27 cellular contexts compared by ENCODE assay signal in genomic region chr6:33367009-33367714, GRCh38.
"Had no signal": no experiment of that assay in that cellular context is flagged by ENCODE, and none has a peak within 500 bp of the region (broad histone marks: within the 10 kb centered on the region; RNA-seq: fewer than 3 reads in every experiment).

No MANE protein-coding gene starts in this region.

- H3K27me3 Mint-ChIP-seq: naive B cell; stimulated activated naive B cell treated with anti-CD40 and anti-IgM and Interleukin-4, amounts not matched to agents 10 μg/mL and 1 μg/mL and 100 μg/mL, for 72 hours; stimulated activated naive CD8-positive, alpha-beta T cell treated with anti-CD3 and anti-CD28 coated beads, Interleukin-15, Interleukin-2, amounts not matched to agents 100 ng/mL and 50 ng/mL, for 24 hours had no signal

- H3K4me3 Mint-ChIP-seq: mesothelial cell of epicardium; naive B cell; nephron; stimulated activated naive B cell treated with anti-CD40 and anti-IgM and Interleukin-4, amounts not matched to agents 10 μg/mL and 1 μg/mL and 100 μg/mL, for 72 hours; stimulated activated naive CD8-positive, alpha-beta T cell treated with anti-CD3 and anti-CD28 coated beads, Interleukin-15, Interleukin-2, amounts not matched to agents 100 ng/mL and 50 ng/mL, for 24 hours had no signal

- H3K9me3 Mint-ChIP-seq: mesothelial cell of epicardium; naive B cell; nephron; stimulated activated naive B cell treated with anti-CD40 and anti-IgM and Interleukin-4, amounts not matched to agents 10 μg/mL and 1 μg/mL and 100 μg/mL, for 72 hours; stimulated activated naive CD8-positive, alpha-beta T cell treated with anti-CD3 and anti-CD28 coated beads, Interleukin-15, Interleukin-2, amounts not matched to agents 100 ng/mL and 50 ng/mL, for 24 hours had no signal

- H3K9me3 ChIP-seq: esophagus muscularis mucosa, gastroesophageal sphincter, heart left ventricle, mucosa of descending colon, neutrophil, prostate gland, right atrium auricular region, spleen, transverse colon, vagina had no signal

- FAIRE-seq: endothelial cell of umbilical vein, kidney had no signal

- H2AFZ ChIP-seq: hepatocyte, parathyroid adenoma had no signal

- H3K4me1 ChIP-seq: esophagus muscularis mucosa, foreskin keratinocyte, gastroesophageal sphincter, heart left ventricle, prostate gland, right atrium auricular region, spleen, transverse colon, vagina had no signal

- H3K9ac ChIP-seq: parathyroid adenoma had no signal

- H3K4me1 Mint-ChIP-seq: stimulated activated naive B cell treated with anti-CD40 and anti-IgM and Interleukin-4, amounts not matched to agents 10 μg/mL and 1 μg/mL and 100 μg/mL, for 72 hours had no signal

- DNase-seq: dermis blood vessel endothelial cell; effector memory CD4-positive, alpha-beta T cell; foreskin keratinocyte; heart left ventricle; kidney; mesenchymal stem cell; mucosa of descending colon; naive B cell; spleen; stimulated activated CD4-positive, alpha-beta T cell treated with anti-CD3 and anti-CD28 coated beads, Interleukin-4, amount 100 ng/mL, for 4 hours; stimulated activated naive B cell treated with anti-CD40 and anti-IgM and Interleukin-4, amounts not matched to agents 10 μg/mL and 1 μg/mL and 100 μg/mL, for 72 hours; transverse colon had no signal

- H3K4me2 ChIP-seq: hepatocyte had no signal

- H3K27ac Mint-ChIP-seq: mesothelial cell of epicardium; naive B cell; nephron; stimulated activated naive B cell treated with anti-CD40 and anti-IgM and Interleukin-4, amounts not matched to agents 10 μg/mL and 1 μg/mL and 100 μg/mL, for 72 hours; stimulated activated naive CD8-positive, alpha-beta T cell treated with anti-CD3 and anti-CD28 coated beads, Interleukin-15, Interleukin-2, amounts not matched to agents 100 ng/mL and 50 ng/mL, for 24 hours had no signal

- H3K79me2 ChIP-seq: hepatocyte, parathyroid adenoma had no signal

- H3K36me3 ChIP-seq: esophagus muscularis mucosa, gastroesophageal sphincter, heart left ventricle, neutrophil, prostate gland, right atrium auricular region, spleen, transverse colon, vagina had no signal

- H3K36me3 Mint-ChIP-seq: mesothelial cell of epicardium; naive B cell; stimulated activated naive B cell treated with anti-CD40 and anti-IgM and Interleukin-4, amounts not matched to agents 10 μg/mL and 1 μg/mL and 100 μg/mL, for 72 hours had no signal

- ATAC-seq: foreskin keratinocyte; gastroesophageal sphincter; heart left ventricle; left lobe of liver; mucosa of descending colon; stimulated activated naive B cell treated with anti-CD40 and anti-IgM and Interleukin-4, amounts not matched to agents 10 μg/mL and 1 μg/mL and 100 μg/mL, for 72 hours had no signal

- H3K27me3 ChIP-seq: esophagus muscularis mucosa, foreskin keratinocyte, gastroesophageal sphincter, heart left ventricle, hepatocyte, neutrophil, right atrium auricular region, spleen, transverse colon, vagina had no signal

- H3K27ac ChIP-seq: coronary artery, esophagus muscularis mucosa, foreskin keratinocyte, gastroesophageal sphincter, heart left ventricle, hepatocyte, neutrophil, parathyroid adenoma, prostate gland, right atrium auricular region, skin epidermis, spleen, transverse colon, vagina had no signal

- H3K4me3 ChIP-seq: coronary artery, esophagus muscularis mucosa, gastroesophageal sphincter, heart left ventricle, hepatocyte, mucosa of descending colon, prostate gland, right atrium auricular region, skin epidermis, spleen, transverse colon, vagina had no signal
